In the genomic region with DNA sequence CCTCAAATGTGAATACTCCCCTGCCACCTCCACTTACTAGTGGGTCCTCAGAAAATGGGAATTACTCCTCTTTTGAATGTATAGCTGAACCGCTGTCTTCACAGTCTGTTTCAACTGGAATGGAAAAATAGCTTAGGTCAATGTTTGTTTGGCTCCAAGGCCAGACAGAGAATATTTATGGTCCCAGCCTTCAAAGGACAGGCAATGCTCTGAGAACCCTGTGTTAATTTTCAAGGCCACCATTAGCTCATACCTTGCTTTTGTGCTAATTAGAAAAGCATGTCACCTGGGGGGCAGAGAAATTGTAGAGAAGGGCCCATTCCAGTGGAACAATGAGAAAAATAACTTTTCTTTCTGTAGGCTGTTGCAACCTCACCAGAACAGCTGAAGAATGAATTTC, we compare ENCODE assay signal across 16 cellular contexts. TPM values are rescaled to one million over a fixed set of nuclear protein-coding genes. Genes with fewer than 3 reads are reported as not detected.
DNase-seq lines count a peak whose midpoint lies in the region; TF ChIP-seq lines count a peak whose summit lies in the region.
"Had no signal": no experiment of that assay in that cellular context is flagged by ENCODE, and none has a peak within 500 bp of the region (broad histone marks: within the 10 kb centered on the region; RNA-seq: fewer than 3 reads in every experiment).

No MANE protein-coding gene starts in this region.

- H3K4me3 ChIP-seq in Caco-2 (ENCODE audit: low read depth, low read length): no peak overlapping the region

- intact Hi-C loops in Caco-2 (cut with micrococcal nuclease; ENCODE audit: unreplicated experiment): no loop called here

- DNase-seq in SKM-1 treated with dmso at 0.1 percent for 144 hours (lab: John Stamatoyannopoulos, UW; ENCODE audit: unreplicated experiment) (no peak), Caco-2 (no peak), MV-4-11 (lab: John Stamatoyannopoulos, UW) (no peak)
- DNase-seq: C1 segment of cervical spinal cord; CD4-positive, alpha-beta memory T cell; COR-L47; DMS153; DND-41; GOT3; H7; HCEC 1CT had no signal

- CTCF ChIA-PET in Caco-2 (lab: Charles Lee): interaction anchor here (0.6 to 0.8 kb wide), 2 partner anchors 83 to 126 kb away, joined by 3 to 4 read pairs; no protein-coding TSS in a partner anchor

- no peaks in the 10 kb centered on the region for H3K9me3 ChIP-seq in Caco-2

- H3K36me3 ChIP-seq in Caco-2 (ENCODE audit: control insufficient read depth, insufficient read depth, low read length): no peaks in the 10 kb centered on the region

- no peaks in the 10 kb centered on the region for H3K4me1 ChIP-seq in Caco-2

- H3K27ac ChIP-seq in angular gyrus (ENCODE audit: low read depth, low read length): peak overlapping the region; percentile 79
- H3K27ac ChIP-seq in cingulate gyrus (ENCODE audit: low read depth, low read length): peak overlapping the region; percentile 92
- H3K27ac ChIP-seq in layer of hippocampus (ENCODE audit: low read depth, low read length): peak overlapping the region; percentile 89

- no peak overlapping the region for H3K27ac Mint-ChIP-seq in Caco-2 (ENCODE audit: unreplicated experiment)
- H3K27ac Mint-ChIP-seq: CD4-positive, alpha-beta memory T cell had no signal

- H3K4me3 Mint-ChIP-seq in Caco-2 (ENCODE audit: unreplicated experiment): no peak overlapping the region
- H3K4me3 Mint-ChIP-seq: CD4-positive, alpha-beta memory T cell had no signal

- POLR2A ChIA-PET in Caco-2 (lab: Charles Lee): interaction anchor here (0.6 kb wide), 1 partner anchor 128 kb away, joined by 5 read pairs; no protein-coding TSS in a partner anchor

- H3K27me3 Mint-ChIP-seq in Caco-2 (ENCODE audit: insufficient read depth, unreplicated experiment): no peaks in the 10 kb centered on the region
- H3K27me3 Mint-ChIP-seq: CD4-positive, alpha-beta memory T cell had no signal

- H3K9me3 Mint-ChIP-seq in Caco-2 (ENCODE audit: unreplicated experiment): no peaks in the 10 kb centered on the region
- H3K9me3 Mint-ChIP-seq: CD4-positive, alpha-beta memory T cell had no signal

- H3K4me1 Mint-ChIP-seq in Caco-2 (ENCODE audit: low read depth, unreplicated experiment): no peaks in the 10 kb centered on the region
- H3K4me1 Mint-ChIP-seq: CD4-positive, alpha-beta memory T cell had no signal

- BruUV-seq in Caco-2 (replicated peaks; lab: Mats Ljungman, UMichigan): no TSS peak

- no peaks in the 10 kb centered on the region for H3K36me3 Mint-ChIP-seq in Caco-2 (ENCODE audit: insufficient read depth, unreplicated experiment)

- peaks cover 2% of the 10 kb centered on the region for H3K27me3 ChIP-seq in layer of hippocampus (ENCODE audit: control insufficient read depth, insufficient read depth, low read length)
- no peaks in the 10 kb centered on the region for H3K27me3 ChIP-seq in Caco-2 (replicated peaks; ENCODE audit: control insufficient read depth, insufficient read depth, low read length)

- no peak for TF ChIP-seq CTCF in Caco-2 (IDR thresholded peaks at IDR 0.05; ENCODE audit: insufficient read depth in 1 of 2, low read depth in 1 of 2, low read length in 1 of 2, severe bottlenecking in 1 of 2, unreplicated experiment in 1 of 2)

RNA-seq across cellular contexts. Expression of gene MORF4L2, which starts 4.6 kb away (rescaled TPM):
- total RNA-seq in Caco-2 (2022): 314 and 322 TPM in 2 replicates

RNA-seq across cellular contexts. Expression of gene TMEM31, which starts 19.6 kb away (rescaled TPM):
- not detected in 2 replicates for total RNA-seq in Caco-2 (2022)
- total RNA-seq: A172; A673; CD4-positive, alpha-beta memory T cell had no signal
